In the genomic region with DNA sequence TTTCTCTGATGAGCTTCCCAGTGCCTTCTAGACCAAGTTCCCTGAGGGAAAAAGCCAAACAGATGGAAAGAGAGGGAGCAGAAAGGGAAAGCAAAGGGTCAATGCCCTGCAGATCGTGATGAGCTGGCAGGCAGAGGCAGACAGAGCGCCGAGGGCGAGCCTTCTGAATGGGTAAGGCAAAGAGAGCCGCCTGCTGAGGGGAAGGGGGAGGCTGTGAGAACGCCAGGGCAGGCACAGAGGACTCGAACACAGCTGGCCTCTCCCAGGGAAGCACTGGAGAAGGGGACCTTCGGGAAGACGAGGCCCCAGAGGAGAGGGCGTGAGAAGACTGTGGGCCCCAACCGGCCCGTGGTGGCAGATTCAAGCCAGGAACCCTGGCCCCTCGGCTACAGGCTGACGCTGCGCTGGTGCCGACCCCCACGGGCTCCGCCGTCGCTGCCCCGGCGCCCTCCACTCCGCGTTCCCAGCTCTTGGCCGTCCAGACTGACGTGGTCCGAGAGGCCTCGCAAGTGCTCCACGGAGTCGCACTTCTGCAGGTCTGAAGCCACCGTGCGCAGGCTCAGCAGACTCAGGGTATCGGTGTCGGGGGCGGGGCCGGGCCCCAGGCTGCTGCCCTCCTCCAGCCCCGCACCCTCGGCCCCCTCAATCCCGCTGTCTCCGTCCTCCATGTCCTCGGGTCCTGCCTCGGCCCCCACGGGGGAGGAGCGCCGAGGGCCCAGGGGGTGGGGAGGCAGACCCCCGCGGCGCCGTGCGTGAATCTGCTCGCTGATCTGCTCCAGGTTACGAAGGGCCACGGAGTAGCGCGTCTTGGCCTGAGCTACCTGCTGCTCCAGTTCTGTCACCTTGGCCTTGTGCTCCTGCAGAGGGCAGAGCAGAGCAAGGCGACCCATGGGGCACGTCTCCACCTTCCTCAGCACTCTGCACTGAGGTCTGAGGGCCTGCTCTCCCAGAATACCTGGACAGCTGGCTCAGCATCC, we compare ENCODE assay signal across 12 cellular contexts. TPM values are rescaled to one million over a fixed set of nuclear protein-coding genes. Genes with fewer than 3 reads are reported as not detected.
DNase-seq lines count a peak whose midpoint lies in the region; ATAC-seq and TF ChIP-seq lines count a peak whose summit lies in the region.
"Had no signal": no experiment of that assay in that cellular context is flagged by ENCODE, and none has a peak within 500 bp of the region (broad histone marks: within the 10 kb centered on the region; RNA-seq: fewer than 3 reads in every experiment).

No MANE protein-coding gene starts in this region.

- 91% methylated on average over 57 of the region's 57 CpGs for WGBS in sigmoid colon, 2 donors

- H3K27ac Mint-ChIP-seq in activated naive CD8-positive, alpha-beta T cell treated with anti-CD3 and anti-CD28 coated beads, Interleukin-2, amount 50 U/mL, for 24 hours: peak overlapping the region; percentile 54
- H3K27ac Mint-ChIP-seq in activated naive CD8-positive, alpha-beta T cell treated with anti-CD3 and anti-CD28 coated beads for 36 hours: no peak overlapping the region
- H3K27ac Mint-ChIP-seq in stimulated activated naive CD8-positive, alpha-beta T cell treated with anti-CD3 and anti-CD28 coated beads, Interleukin-15, amount 100 ng/mL, for 72 hours: peak overlapping the region; percentile 44 to 56

- in situ Hi-C loops in Panc1 (cut with HindIII; ENCODE audit: low pct_unique_long_range_greater_than_20kb, low sequenced_read_pairs): no loop called here

- no peaks in the 10 kb centered on the region for H3K9me3 Mint-ChIP-seq in activated naive CD8-positive, alpha-beta T cell treated with anti-CD3 and anti-CD28 coated beads, Interleukin-2, amount 50 U/mL, for 24 hours
- H3K9me3 Mint-ChIP-seq in activated naive CD8-positive, alpha-beta T cell treated with anti-CD3 and anti-CD28 coated beads for 36 hours: no peaks in the 10 kb centered on the region
- H3K9me3 Mint-ChIP-seq in stimulated activated naive CD8-positive, alpha-beta T cell treated with anti-CD3 and anti-CD28 coated beads, Interleukin-15, amount 100 ng/mL, for 72 hours: no peaks in the 10 kb centered on the region

- CTCF ChIA-PET in Panc1 (lab: Charles Lee): no interaction called here

- H3K27me3 ChIP-seq in Panc1 (ENCODE audit: control insufficient read depth, insufficient read depth, low read length) (no peaks in the 10 kb centered on the region), uterus (no peaks in the 10 kb centered on the region), sigmoid colon (no peaks in the 10 kb centered on the region)
- H3K27me3 ChIP-seq: ascending aorta had no signal

- no peak overlapping the region for H3K4me3 ChIP-seq in Panc1 (ENCODE audit: low read depth in 2 of 2, low read length in 2 of 2)
- H3K4me3 ChIP-seq in uterus: no peak overlapping the region
- H3K4me3 ChIP-seq in sigmoid colon: no peak overlapping the region
- H3K4me3 ChIP-seq: ascending aorta had no signal

- TF ChIP-seq POLR2A in uterus (IDR thresholded peaks at IDR 0.05): no peak
- no peak for TF ChIP-seq POLR2A in sigmoid colon (IDR thresholded peaks at IDR 0.05)

- H3K4me3 Mint-ChIP-seq in activated naive CD8-positive, alpha-beta T cell treated with anti-CD3 and anti-CD28 coated beads, Interleukin-2, amount 50 U/mL, for 24 hours: no peak overlapping the region
- H3K4me3 Mint-ChIP-seq in activated naive CD8-positive, alpha-beta T cell treated with anti-CD3 and anti-CD28 coated beads for 36 hours: no peak overlapping the region
- no peak overlapping the region for H3K4me3 Mint-ChIP-seq in stimulated activated naive CD8-positive, alpha-beta T cell treated with anti-CD3 and anti-CD28 coated beads, Interleukin-15, amount 100 ng/mL, for 72 hours

- peaks cover 4% of the 10 kb centered on the region for H3K4me1 Mint-ChIP-seq in activated naive CD8-positive, alpha-beta T cell treated with anti-CD3 and anti-CD28 coated beads, Interleukin-2, amount 50 U/mL, for 24 hours
- H3K4me1 Mint-ChIP-seq in activated naive CD8-positive, alpha-beta T cell treated with anti-CD3 and anti-CD28 coated beads for 36 hours: peaks cover 9% of the 10 kb centered on the region
- peaks cover 9% of the 10 kb centered on the region for H3K4me1 Mint-ChIP-seq in stimulated activated naive CD8-positive, alpha-beta T cell treated with anti-CD3 and anti-CD28 coated beads, Interleukin-15, amount 100 ng/mL, for 72 hours

- no peak for TF ChIP-seq EP300 in sigmoid colon (IDR thresholded peaks at IDR 0.05)

- intact Hi-C loops in Panc1 (cut with micrococcal nuclease; ENCODE audit: unreplicated experiment): no loop called here
- intact Hi-C loops in uterus (cut with DNase I; ENCODE audit: low total_unique reads): no loop called here
- intact Hi-C loops in sigmoid colon (cut with DNase I): no loop called here

- no TSS peak for BruUV-seq in Panc1 (replicated peaks; lab: Mats Ljungman, UMichigan)

- no peak; the same call in 1 of the 2 replicates for TF ChIP-seq CTCF in Panc1 (IDR thresholded peaks at IDR 0.05)
- no peak for TF ChIP-seq CTCF in uterus (IDR thresholded peaks at IDR 0.05)
- TF ChIP-seq CTCF in sigmoid colon (IDR thresholded peaks at IDR 0.05): no peak

- H3K27me3 Mint-ChIP-seq in activated naive CD8-positive, alpha-beta T cell treated with anti-CD3 and anti-CD28 coated beads, Interleukin-2, amount 50 U/mL, for 24 hours: no peaks in the 10 kb centered on the region
- H3K27me3 Mint-ChIP-seq in activated naive CD8-positive, alpha-beta T cell treated with anti-CD3 and anti-CD28 coated beads for 36 hours: no peaks in the 10 kb centered on the region
- H3K27me3 Mint-ChIP-seq in stimulated activated naive CD8-positive, alpha-beta T cell treated with anti-CD3 and anti-CD28 coated beads, Interleukin-15, amount 100 ng/mL, for 72 hours: no peaks in the 10 kb centered on the region

- no peak for ATAC-seq in activated naive CD8-positive, alpha-beta T cell treated with anti-CD3 and anti-CD28 coated beads, Interleukin-2, amount 50 U/mL, for 24 hours
- peak; percentile 45; the same call in 1 of the 2 replicates for ATAC-seq in Panc1
- peak; percentile 29 for ATAC-seq in stimulated activated naive CD8-positive, alpha-beta T cell treated with anti-CD3 and anti-CD28 coated beads, Interleukin-15, amount 100 ng/mL, for 72 hours

- 0 out of 2 replicates have a peak, but pooled peaks cover 3% of the 10 kb centered on the region for H3K36me3 ChIP-seq in Panc1 (ENCODE audit: control insufficient read depth, insufficient read depth, low read length)
- H3K36me3 ChIP-seq in uterus: no peaks in the 10 kb centered on the region
- H3K36me3 ChIP-seq in sigmoid colon: peaks cover 37 to 58% (median 45%) of the 10 kb centered on the region in 4 donors

- peaks cover 15% of the 10 kb centered on the region for H3K36me3 Mint-ChIP-seq in activated naive CD8-positive, alpha-beta T cell treated with anti-CD3 and anti-CD28 coated beads, Interleukin-2, amount 50 U/mL, for 24 hours (ENCODE audit: low read depth)
- H3K36me3 Mint-ChIP-seq in activated naive CD8-positive, alpha-beta T cell treated with anti-CD3 and anti-CD28 coated beads for 36 hours: peaks cover 8% of the 10 kb centered on the region

- H3K4me1 ChIP-seq in Panc1 (ENCODE audit: control insufficient read depth, insufficient read depth, low read length) (no peaks in the 10 kb centered on the region), uterus (no peaks in the 10 kb centered on the region), sigmoid colon (peaks cover 0 to 14% (median 12%) of the 10 kb centered on the region in 4 donors)
- H3K4me1 ChIP-seq: ascending aorta had no signal

- H3K9me3 ChIP-seq in Panc1 (ENCODE audit: control insufficient read depth, insufficient read depth, low read depth, low read length) (no peaks in the 10 kb centered on the region), uterus (no peaks in the 10 kb centered on the region), sigmoid colon (no peaks in the 10 kb centered on the region)
- H3K9me3 ChIP-seq: ascending aorta had no signal

- no peak for DNase-seq in activated naive CD8-positive, alpha-beta T cell treated with anti-CD3 and anti-CD28 coated beads, Interleukin-2, amount 50 U/mL, for 24 hours
- DNase-seq in activated naive CD8-positive, alpha-beta T cell treated with anti-CD3 and anti-CD28 coated beads for 36 hours: no peak
- no peak for DNase-seq in Panc1 (ENCODE audit: low read depth, low spot score)
- DNase-seq in islet precursor cell: peak; percentile 64
- DNase-seq in stimulated activated naive CD8-positive, alpha-beta T cell treated with anti-CD3 and anti-CD28 coated beads, Interleukin-15, amount 100 ng/mL, for 72 hours: no peak
- DNase-seq in uterus: no peak
- no peak for DNase-seq in sigmoid colon
- DNase-seq in HuH-7.5 (ENCODE audit: low spot score): no peak
- DNase-seq: NCI-H1930, trophoblast cell had no signal

- POLR2A ChIA-PET in Panc1 (lab: Charles Lee): no interaction called here

- H3K27ac ChIP-seq in Panc1 (ENCODE audit: low read length): no peak overlapping the region
- no peak overlapping the region for H3K27ac ChIP-seq in uterus
- no peak overlapping the region for H3K27ac ChIP-seq in sigmoid colon
- H3K27ac ChIP-seq: ascending aorta had no signal

RNA-seq across cellular contexts. Expression of a gene that starts 13.9 kb away (rescaled TPM):
- total RNA-seq in activated naive CD8-positive, alpha-beta T cell treated with anti-CD3 and anti-CD28 coated beads for 36 hours: 10 to 100 TPM; 15.9 to 16.8 TPM
- total RNA-seq in Panc1 (2021; ENCODE audit: unreplicated experiment) (23.9 TPM), uterus (10 to 100 TPM in 3 of 4 donors, 1 to 10 TPM in 1; 2.6 to 29.8 (median 16.4) TPM), sigmoid colon (10 to 100 TPM; 13.7 to 18.3 (median 15.3) TPM)
- 28.4 TPM for polyA plus RNA-seq in Panc1 (2012; ENCODE audit: insufficient read length)
- 10 to 100 TPM; 16.2 to 23.5 (median 19.0) TPM for polyA plus RNA-seq in sigmoid colon

RNA-seq across cellular contexts. Expression of a gene that starts 26.2 kb away (rescaled TPM):
- total RNA-seq in activated naive CD8-positive, alpha-beta T cell treated with anti-CD3 and anti-CD28 coated beads for 36 hours: 10 to 100 TPM; 46.4 to 48.0 TPM
- total RNA-seq in Panc1 (2021; ENCODE audit: unreplicated experiment): 36.2 TPM
- 33.1 TPM for polyA plus RNA-seq in Panc1 (2012; ENCODE audit: insufficient read length)
- 10 to 100 TPM; 15.0 to 34.3 (median 24.0) TPM for total RNA-seq in uterus
- total RNA-seq in sigmoid colon: 10 to 100 TPM; 17.5 to 31.1 (median 22.5) TPM
- 10 to 100 TPM; 14.4 to 25.6 (median 17.6) TPM for polyA plus RNA-seq in sigmoid colon

RNA-seq across cellular contexts. Expression of a gene that starts 47.1 kb away (rescaled TPM):
- total RNA-seq in activated naive CD8-positive, alpha-beta T cell treated with anti-CD3 and anti-CD28 coated beads for 36 hours: 10 to 100 TPM; 59.1 to 62.2 TPM
- total RNA-seq in Panc1 (2021; ENCODE audit: unreplicated experiment): 62.3 TPM
- 64.1 TPM for polyA plus RNA-seq in Panc1 (2012; ENCODE audit: insufficient read length)
- total RNA-seq in uterus: 10 to 100 TPM; 21.2 to 43.5 (median 29.2) TPM
- total RNA-seq in sigmoid colon: 10 to 100 TPM; 23.5 to 59.8 (median 30.9) TPM
- 10 to 100 TPM in 2 of 3 donors, 1 to 10 TPM in 1; 5.4 to 63.2 (median 10.4) TPM for polyA plus RNA-seq in sigmoid colon

RNA-seq across cellular contexts. Expression of a gene that starts 56.2 kb away (rescaled TPM):
- not detected for total RNA-seq in activated naive CD8-positive, alpha-beta T cell treated with anti-CD3 and anti-CD28 coated beads for 36 hours
- total RNA-seq in Panc1 (2021; ENCODE audit: unreplicated experiment) (not detected), uterus (not detected), sigmoid colon (1 to 10 TPM in 1 of 4 donors, under 1 TPM in 1, not detected in 2; 0.36 to 1.1 TPM)
- polyA plus RNA-seq in Panc1 (2012; ENCODE audit: insufficient read length): not detected
- polyA plus RNA-seq in sigmoid colon: 100 to 1,000 TPM; 111 to 237 (median 176) TPM
- total RNA-seq: ascending aorta, sciatic nerve had no signal
